Comparison of ENCODE assay signal across 1 cellular context in the genomic region with DNA sequence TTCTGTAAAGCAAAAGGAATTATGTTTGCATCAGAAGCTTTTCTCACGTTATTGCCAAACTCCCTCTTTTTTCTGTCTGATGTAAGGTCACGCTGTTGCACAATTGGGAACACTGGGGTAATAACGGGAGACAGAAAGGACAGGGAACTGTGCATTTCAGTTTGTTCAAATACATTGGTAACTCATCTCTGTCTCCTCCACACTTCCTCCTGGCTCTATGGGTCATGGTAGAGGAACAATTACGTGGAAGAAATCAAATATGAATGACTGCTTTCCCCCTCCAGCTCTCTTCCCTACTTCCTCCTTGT.
TF ChIP-seq lines count a peak whose summit lies in the region.

No MANE protein-coding gene starts in this region.

TF ChIP-seq in HepG2, 621 proteins besides CTCF, POLR2A, EP300 and RAD21 (continued from another document and continues in another):
- TF ChIP-seq, protein P1, sequence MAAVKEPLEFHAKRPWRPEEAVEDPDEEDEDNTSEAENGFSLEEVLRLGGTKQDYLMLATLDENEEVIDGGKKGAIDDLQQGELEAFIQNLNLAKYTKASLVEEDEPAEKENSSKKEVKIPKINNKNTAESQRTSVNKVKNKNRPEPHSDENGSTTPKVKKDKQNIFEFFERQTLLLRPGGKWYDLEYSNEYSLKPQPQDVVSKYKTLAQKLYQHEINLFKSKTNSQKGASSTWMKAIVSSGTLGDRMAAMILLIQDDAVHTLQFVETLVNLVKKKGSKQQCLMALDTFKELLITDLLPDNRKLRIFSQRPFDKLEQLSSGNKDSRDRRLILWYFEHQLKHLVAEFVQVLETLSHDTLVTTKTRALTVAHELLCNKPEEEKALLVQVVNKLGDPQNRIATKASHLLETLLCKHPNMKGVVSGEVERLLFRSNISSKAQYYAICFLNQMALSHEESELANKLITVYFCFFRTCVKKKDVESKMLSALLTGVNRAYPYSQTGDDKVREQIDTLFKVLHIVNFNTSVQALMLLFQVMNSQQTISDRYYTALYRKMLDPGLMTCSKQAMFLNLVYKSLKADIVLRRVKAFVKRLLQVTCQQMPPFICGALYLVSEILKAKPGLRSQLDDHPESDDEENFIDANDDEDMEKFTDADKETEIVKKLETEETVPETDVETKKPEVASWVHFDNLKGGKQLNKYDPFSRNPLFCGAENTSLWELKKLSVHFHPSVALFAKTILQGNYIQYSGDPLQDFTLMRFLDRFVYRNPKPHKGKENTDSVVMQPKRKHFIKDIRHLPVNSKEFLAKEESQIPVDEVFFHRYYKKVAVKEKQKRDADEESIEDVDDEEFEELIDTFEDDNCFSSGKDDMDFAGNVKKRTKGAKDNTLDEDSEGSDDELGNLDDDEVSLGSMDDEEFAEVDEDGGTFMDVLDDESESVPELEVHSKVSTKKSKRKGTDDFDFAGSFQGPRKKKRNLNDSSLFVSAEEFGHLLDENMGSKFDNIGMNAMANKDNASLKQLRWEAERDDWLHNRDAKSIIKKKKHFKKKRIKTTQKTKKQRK (IDR thresholded peaks at IDR 0.05; ENCODE audit: low read length), result no peak
- TF ChIP-seq KDM1A (CRISPR knock-in tag; IDR thresholded peaks at IDR 0.05) (peak; percentile 80; the same call in 1 of the 2 replicates), MED1 (CRISPR knock-in tag; IDR thresholded peaks at IDR 0.05) (peak; percentile 93), ZNF317 (CRISPR knock-in tag; IDR thresholded peaks at IDR 0.05) (no peak), ZFP36L1 (CRISPR knock-in tag; IDR thresholded peaks at IDR 0.05) (peak; percentile 83; the same call in 1 of the 2 replicates), YEATS2 (CRISPR knock-in tag; IDR thresholded peaks at IDR 0.05; ENCODE audit: borderline replicate concordance) (peak; percentile 39; the same call in 1 of the 2 replicates), ZFP90 (CRISPR knock-in tag; IDR thresholded peaks at IDR 0.05; ENCODE audit: borderline replicate concordance) (no peak), ZNF766 (CRISPR knock-in tag; IDR thresholded peaks at IDR 0.05; ENCODE audit: borderline replicate concordance) (no peak), DR1 (CRISPR knock-in tag; IDR thresholded peaks at IDR 0.05) (no peak), FOXO1 (CRISPR knock-in tag; IDR thresholded peaks at IDR 0.05) (peak; percentile 78), TARDBP (CRISPR knock-in tag; IDR thresholded peaks at IDR 0.05) (peak; percentile 82), NKX3-1 (CRISPR knock-in tag; IDR thresholded peaks at IDR 0.05) (0 out of 2 replicates have a peak, but pooled peaks have one; percentile 10), CCAR2 (optimal IDR thresholded peaks at IDR 0.05; ENCODE audit: low read depth, low read length) (no peak), ATM (IDR thresholded peaks at IDR 0.05; ENCODE audit: borderline replicate concordance) (no peak), ZFP36 (IDR thresholded peaks at IDR 0.05; ENCODE audit: borderline replicate concordance, low read depth, low read length, partially characterized antibody) (no peak), AHR (CRISPR knock-in tag; IDR thresholded peaks at IDR 0.05) (no peak; the same call in 1 of the 2 replicates), NR2F1 (CRISPR knock-in tag; IDR thresholded peaks at IDR 0.05) (peak in 1 of 2 experiments; percentile 87; a peak in 3 of 4 replicates), DMAP1 (CRISPR knock-in tag; IDR thresholded peaks at IDR 0.05) (peak; percentile 53; the same call in 1 of the 2 replicates), ZNF816 (CRISPR knock-in tag; IDR thresholded peaks at IDR 0.05; ENCODE audit: borderline replicate concordance) (no peak), GFI1 (CRISPR knock-in tag; IDR thresholded peaks at IDR 0.05; ENCODE audit: borderline replicate concordance) (no peak), HOXD1 (CRISPR knock-in tag; IDR thresholded peaks at IDR 0.05) (peak; percentile 68; the same call in 1 of the 2 replicates), ZNF773 (CRISPR knock-in tag; IDR thresholded peaks at IDR 0.05; ENCODE audit: borderline replicate concordance) (no peak), ZNF256 (CRISPR knock-in tag; conservative IDR thresholded peaks at IDR 0.05) (no peak), POLR2AphosphoS2 (IDR thresholded peaks at IDR 0.05; ENCODE audit: low read depth, low read length) (no peak), THYN1 (CRISPR knock-in tag; IDR thresholded peaks at IDR 0.05; ENCODE audit: borderline replicate concordance, low read depth) (no peak), RBFOX2 (IDR thresholded peaks at IDR 0.05; ENCODE audit: low read depth, low read length) (0 out of 2 replicates have a peak, but pooled peaks have one; percentile 30), ZNF747 (CRISPR knock-in tag; IDR thresholded peaks at IDR 0.05; ENCODE audit: borderline replicate concordance) (no peak), ETV6 (CRISPR knock-in tag; conservative IDR thresholded peaks at IDR 0.05) (peak; percentile 79; the same call in 1 of the 2 replicates), ZBTB7B (CRISPR knock-in tag; IDR thresholded peaks at IDR 0.05) (peak; percentile 42; the same call in 1 of the 2 replicates)
- TF ChIP-seq, protein P2, sequence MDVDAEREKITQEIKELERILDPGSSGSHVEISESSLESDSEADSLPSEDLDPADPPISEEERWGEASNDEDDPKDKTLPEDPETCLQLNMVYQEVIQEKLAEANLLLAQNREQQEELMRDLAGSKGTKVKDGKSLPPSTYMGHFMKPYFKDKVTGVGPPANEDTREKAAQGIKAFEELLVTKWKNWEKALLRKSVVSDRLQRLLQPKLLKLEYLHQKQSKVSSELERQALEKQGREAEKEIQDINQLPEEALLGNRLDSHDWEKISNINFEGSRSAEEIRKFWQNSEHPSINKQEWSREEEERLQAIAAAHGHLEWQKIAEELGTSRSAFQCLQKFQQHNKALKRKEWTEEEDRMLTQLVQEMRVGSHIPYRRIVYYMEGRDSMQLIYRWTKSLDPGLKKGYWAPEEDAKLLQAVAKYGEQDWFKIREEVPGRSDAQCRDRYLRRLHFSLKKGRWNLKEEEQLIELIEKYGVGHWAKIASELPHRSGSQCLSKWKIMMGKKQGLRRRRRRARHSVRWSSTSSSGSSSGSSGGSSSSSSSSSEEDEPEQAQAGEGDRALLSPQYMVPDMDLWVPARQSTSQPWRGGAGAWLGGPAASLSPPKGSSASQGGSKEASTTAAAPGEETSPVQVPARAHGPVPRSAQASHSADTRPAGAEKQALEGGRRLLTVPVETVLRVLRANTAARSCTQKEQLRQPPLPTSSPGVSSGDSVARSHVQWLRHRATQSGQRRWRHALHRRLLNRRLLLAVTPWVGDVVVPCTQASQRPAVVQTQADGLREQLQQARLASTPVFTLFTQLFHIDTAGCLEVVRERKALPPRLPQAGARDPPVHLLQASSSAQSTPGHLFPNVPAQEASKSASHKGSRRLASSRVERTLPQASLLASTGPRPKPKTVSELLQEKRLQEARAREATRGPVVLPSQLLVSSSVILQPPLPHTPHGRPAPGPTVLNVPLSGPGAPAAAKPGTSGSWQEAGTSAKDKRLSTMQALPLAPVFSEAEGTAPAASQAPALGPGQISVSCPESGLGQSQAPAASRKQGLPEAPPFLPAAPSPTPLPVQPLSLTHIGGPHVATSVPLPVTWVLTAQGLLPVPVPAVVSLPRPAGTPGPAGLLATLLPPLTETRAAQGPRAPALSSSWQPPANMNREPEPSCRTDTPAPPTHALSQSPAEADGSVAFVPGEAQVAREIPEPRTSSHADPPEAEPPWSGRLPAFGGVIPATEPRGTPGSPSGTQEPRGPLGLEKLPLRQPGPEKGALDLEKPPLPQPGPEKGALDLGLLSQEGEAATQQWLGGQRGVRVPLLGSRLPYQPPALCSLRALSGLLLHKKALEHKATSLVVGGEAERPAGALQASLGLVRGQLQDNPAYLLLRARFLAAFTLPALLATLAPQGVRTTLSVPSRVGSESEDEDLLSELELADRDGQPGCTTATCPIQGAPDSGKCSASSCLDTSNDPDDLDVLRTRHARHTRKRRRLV (CRISPR knock-in tag; IDR thresholded peaks at IDR 0.05), result no peak
- TF ChIP-seq, protein P3, sequence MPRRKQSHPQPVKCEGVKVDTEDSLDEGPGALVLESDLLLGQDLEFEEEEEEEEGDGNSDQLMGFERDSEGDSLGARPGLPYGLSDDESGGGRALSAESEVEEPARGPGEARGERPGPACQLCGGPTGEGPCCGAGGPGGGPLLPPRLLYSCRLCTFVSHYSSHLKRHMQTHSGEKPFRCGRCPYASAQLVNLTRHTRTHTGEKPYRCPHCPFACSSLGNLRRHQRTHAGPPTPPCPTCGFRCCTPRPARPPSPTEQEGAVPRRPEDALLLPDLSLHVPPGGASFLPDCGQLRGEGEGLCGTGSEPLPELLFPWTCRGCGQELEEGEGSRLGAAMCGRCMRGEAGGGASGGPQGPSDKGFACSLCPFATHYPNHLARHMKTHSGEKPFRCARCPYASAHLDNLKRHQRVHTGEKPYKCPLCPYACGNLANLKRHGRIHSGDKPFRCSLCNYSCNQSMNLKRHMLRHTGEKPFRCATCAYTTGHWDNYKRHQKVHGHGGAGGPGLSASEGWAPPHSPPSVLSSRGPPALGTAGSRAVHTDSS (CRISPR knock-in tag; conservative IDR thresholded peaks at IDR 0.05), result no peak
- TF ChIP-seq, protein P4, sequence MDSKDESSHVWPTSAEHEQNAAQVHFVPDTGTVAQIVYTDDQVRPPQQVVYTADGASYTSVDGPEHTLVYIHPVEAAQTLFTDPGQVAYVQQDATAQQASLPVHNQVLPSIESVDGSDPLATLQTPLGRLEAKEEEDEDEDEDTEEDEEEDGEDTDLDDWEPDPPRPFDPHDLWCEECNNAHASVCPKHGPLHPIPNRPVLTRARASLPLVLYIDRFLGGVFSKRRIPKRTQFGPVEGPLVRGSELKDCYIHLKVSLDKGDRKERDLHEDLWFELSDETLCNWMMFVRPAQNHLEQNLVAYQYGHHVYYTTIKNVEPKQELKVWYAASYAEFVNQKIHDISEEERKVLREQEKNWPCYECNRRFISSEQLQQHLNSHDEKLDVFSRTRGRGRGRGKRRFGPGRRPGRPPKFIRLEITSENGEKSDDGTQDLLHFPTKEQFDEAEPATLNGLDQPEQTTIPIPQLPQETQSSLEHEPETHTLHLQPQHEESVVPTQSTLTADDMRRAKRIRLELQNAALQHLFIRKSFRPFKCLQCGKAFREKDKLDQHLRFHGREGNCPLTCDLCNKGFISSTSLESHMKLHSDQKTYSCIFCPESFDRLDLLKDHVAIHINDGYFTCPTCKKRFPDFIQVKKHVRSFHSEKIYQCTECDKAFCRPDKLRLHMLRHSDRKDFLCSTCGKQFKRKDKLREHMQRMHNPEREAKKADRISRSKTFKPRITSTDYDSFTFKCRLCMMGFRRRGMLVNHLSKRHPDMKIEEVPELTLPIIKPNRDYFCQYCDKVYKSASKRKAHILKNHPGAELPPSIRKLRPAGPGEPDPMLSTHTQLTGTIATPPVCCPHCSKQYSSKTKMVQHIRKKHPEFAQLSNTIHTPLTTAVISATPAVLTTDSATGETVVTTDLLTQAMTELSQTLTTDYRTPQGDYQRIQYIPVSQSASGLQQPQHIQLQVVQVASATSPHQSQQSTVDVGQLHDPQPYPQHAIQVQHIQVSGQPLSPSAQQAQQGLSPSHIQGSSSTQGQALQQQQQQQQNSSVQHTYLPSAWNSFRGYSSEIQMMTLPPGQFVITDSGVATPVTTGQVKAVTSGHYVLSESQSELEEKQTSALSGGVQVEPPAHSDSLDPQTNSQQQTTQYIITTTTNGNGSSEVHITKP (CRISPR knock-in tag; IDR thresholded peaks at IDR 0.05; ENCODE audit: low read depth), result 0 out of 2 replicates have a peak, but pooled peaks have one; percentile 55
- TF ChIP-seq, protein P5, sequence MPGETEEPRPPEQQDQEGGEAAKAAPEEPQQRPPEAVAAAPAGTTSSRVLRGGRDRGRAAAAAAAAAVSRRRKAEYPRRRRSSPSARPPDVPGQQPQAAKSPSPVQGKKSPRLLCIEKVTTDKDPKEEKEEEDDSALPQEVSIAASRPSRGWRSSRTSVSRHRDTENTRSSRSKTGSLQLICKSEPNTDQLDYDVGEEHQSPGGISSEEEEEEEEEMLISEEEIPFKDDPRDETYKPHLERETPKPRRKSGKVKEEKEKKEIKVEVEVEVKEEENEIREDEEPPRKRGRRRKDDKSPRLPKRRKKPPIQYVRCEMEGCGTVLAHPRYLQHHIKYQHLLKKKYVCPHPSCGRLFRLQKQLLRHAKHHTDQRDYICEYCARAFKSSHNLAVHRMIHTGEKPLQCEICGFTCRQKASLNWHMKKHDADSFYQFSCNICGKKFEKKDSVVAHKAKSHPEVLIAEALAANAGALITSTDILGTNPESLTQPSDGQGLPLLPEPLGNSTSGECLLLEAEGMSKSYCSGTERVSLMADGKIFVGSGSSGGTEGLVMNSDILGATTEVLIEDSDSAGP (CRISPR knock-in tag; IDR thresholded peaks at IDR 0.05; ENCODE audit: borderline replicate concordance), result no peak
- TF ChIP-seq, protein P6, sequence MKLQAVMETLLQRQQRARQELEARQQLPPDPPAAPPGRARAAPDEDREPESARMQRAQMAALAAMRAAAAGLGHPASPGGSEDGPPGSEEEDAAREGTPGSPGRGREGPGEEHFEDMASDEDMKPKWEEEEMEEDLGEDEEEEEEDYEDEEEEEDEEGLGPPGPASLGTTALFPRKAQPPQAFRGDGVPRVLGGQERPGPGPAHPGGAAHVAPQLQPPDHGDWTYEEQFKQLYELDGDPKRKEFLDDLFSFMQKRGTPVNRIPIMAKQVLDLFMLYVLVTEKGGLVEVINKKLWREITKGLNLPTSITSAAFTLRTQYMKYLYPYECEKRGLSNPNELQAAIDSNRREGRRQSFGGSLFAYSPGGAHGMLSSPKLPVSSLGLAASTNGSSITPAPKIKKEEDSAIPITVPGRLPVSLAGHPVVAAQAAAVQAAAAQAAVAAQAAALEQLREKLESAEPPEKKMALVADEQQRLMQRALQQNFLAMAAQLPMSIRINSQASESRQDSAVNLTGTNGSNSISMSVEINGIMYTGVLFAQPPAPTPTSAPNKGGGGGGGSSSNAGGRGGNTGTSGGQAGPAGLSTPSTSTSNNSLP (IDR thresholded peaks at IDR 0.05; ENCODE audit: low read depth, low read length), result peak; percentile 75
- TF ChIP-seq, protein P7, sequence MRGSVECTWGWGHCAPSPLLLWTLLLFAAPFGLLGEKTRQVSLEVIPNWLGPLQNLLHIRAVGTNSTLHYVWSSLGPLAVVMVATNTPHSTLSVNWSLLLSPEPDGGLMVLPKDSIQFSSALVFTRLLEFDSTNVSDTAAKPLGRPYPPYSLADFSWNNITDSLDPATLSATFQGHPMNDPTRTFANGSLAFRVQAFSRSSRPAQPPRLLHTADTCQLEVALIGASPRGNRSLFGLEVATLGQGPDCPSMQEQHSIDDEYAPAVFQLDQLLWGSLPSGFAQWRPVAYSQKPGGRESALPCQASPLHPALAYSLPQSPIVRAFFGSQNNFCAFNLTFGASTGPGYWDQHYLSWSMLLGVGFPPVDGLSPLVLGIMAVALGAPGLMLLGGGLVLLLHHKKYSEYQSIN (CRISPR knock-in tag; IDR thresholded peaks at IDR 0.05; ENCODE audit: borderline replicate concordance), result no peak
- TF ChIP-seq, protein P8, sequence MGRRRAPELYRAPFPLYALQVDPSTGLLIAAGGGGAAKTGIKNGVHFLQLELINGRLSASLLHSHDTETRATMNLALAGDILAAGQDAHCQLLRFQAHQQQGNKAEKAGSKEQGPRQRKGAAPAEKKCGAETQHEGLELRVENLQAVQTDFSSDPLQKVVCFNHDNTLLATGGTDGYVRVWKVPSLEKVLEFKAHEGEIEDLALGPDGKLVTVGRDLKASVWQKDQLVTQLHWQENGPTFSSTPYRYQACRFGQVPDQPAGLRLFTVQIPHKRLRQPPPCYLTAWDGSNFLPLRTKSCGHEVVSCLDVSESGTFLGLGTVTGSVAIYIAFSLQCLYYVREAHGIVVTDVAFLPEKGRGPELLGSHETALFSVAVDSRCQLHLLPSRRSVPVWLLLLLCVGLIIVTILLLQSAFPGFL (CRISPR knock-in tag; IDR thresholded peaks at IDR 0.05), result no peak
- TF ChIP-seq, protein P9, sequence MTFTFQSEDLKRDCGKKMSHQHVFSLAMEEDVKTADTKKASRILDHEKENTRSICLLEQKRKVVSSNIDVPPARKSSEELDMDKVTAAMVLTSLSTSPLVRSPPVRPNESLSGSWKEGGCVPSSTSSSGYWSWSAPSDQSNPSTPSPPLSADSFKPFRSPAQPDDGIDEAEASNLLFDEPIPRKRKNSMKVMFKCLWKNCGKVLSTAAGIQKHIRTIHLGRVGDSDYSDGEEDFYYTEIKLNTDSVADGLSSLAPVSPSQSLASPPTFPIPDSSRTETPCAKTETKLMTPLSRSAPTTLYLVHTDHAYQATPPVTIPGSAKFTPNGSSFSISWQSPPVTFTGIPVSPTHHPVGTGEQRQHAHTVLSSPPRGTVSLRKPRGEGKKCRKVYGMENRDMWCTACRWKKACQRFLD (CRISPR knock-in tag; IDR thresholded peaks at IDR 0.05; ENCODE audit: borderline replicate concordance), result no peak
